ENCODE assay signal across 18 cellular contexts in genomic region chr5:6861667-6862066, GRCh38.
"Had no signal": no experiment of that assay in that cellular context is flagged by ENCODE, and none has a peak within 500 bp of the region (broad histone marks: within the 10 kb centered on the region; RNA-seq: fewer than 3 reads in every experiment).

No MANE protein-coding gene starts in this region.

- DNase-seq: dermis blood vessel endothelial cell; esophagus squamous epithelium; foreskin melanocyte; heart left ventricle; hippocampal formation; left colon; left ventricle myocardium superior; mucosa of descending colon; naive thymus-derived CD8-positive, alpha-beta T cell; sigmoid colon; small intestine; stimulated activated CD4-positive, alpha-beta T cell treated with anti-CD3 and anti-CD28 coated beads, Interleukin-12 subunit alpha, Interleukin-12 subunit beta, amount 100 ng/mL, for 4 hours; stimulated activated naive CD4-positive, alpha-beta T cell; stomach; substantia nigra; transverse colon had no signal

- H3K4me1 ChIP-seq: esophagus squamous epithelium, heart left ventricle, stomach, transverse colon had no signal

- H3K36me3 ChIP-seq: esophagus squamous epithelium, heart left ventricle, neutrophil, sigmoid colon, stomach, thoracic aorta, transverse colon had no signal

- H3K4me3 ChIP-seq: esophagus squamous epithelium, heart left ventricle, mucosa of descending colon, sigmoid colon, stomach, thoracic aorta, transverse colon had no signal

- H3K9me3 ChIP-seq: esophagus squamous epithelium, mucosa of descending colon, neutrophil, sigmoid colon, transverse colon had no signal

- H3K27ac ChIP-seq: esophagus squamous epithelium, heart left ventricle, neutrophil, sigmoid colon, stomach, thoracic aorta, transverse colon had no signal

- H3K27me3 ChIP-seq: esophagus squamous epithelium, neutrophil, sigmoid colon, stomach, transverse colon had no signal
